In the genomic region with DNA sequence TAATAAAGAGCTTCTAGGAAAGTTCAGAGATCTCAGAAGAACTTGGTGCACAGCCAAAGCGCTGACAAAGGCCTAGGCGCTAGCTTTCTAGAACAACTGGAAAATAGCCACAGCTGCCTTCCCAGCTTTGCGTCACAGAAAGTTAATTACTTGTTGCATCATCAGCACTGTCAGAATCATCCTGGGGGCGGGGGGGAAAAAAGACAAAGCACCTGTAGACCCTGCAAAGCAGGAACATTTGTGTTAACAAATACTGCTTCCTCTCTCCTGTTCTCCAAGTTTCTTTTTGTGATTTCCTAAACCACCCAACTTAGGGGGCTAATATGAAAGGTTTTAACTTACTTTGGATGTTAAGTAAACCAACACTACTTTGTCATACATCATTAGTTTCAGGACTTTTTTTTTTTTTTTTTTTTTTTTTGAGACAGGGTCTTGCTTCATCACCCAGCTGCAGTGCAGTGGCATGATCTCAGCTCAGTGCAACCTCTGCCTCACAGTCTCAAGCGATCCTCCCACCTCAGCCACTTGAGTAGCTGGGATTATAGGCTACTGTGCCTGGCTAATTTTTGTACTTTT, we compare ENCODE assay signal across 2 cellular contexts.
TF ChIP-seq lines count a peak whose summit lies in the region.

No MANE protein-coding gene starts in this region.

TF ChIP-seq in IMR-90, 13 proteins besides CTCF, POLR2A, EP300 and RAD21:
- TF ChIP-seq, protein P1, sequence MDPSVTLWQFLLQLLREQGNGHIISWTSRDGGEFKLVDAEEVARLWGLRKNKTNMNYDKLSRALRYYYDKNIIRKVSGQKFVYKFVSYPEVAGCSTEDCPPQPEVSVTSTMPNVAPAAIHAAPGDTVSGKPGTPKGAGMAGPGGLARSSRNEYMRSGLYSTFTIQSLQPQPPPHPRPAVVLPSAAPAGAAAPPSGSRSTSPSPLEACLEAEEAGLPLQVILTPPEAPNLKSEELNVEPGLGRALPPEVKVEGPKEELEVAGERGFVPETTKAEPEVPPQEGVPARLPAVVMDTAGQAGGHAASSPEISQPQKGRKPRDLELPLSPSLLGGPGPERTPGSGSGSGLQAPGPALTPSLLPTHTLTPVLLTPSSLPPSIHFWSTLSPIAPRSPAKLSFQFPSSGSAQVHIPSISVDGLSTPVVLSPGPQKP (IDR thresholded peaks at IDR 0.05; ENCODE audit: borderline replicate concordance, low read depth, low read length) = no peak
- TF ChIP-seq FOS (IDR thresholded peaks at IDR 0.05; ENCODE audit: low read depth, low read length) (peak; percentile 28; the same call in 1 of the 2 replicates), CEBPB (IDR thresholded peaks at IDR 0.05; ENCODE audit: low read depth, low read length) (peak; percentile 83)
TF ChIP-seq in IMR-90: peak in this region for 2.

TF ChIP-seq in SK-N-SH, 30 proteins besides CTCF, POLR2A, EP300 and RAD21:
- TF ChIP-seq FOXM1 (IDR thresholded peaks at IDR 0.05; ENCODE audit: low read depth) = no peak
- no peak for TF ChIP-seq FOSL2 (IDR thresholded peaks at IDR 0.05; ENCODE audit: borderline replicate concordance, low read depth)
- TF ChIP-seq RFX5 (IDR thresholded peaks at IDR 0.05; ENCODE audit: low read length) = no peak
- no peak for TF ChIP-seq TCF12 (IDR thresholded peaks at IDR 0.05)
- no peak for TF ChIP-seq MXI1 (IDR thresholded peaks at IDR 0.05; ENCODE audit: low read depth, low read length)
- no peak for TF ChIP-seq SMC3 (IDR thresholded peaks at IDR 0.05; ENCODE audit: low read depth, low read length)
- TF ChIP-seq, protein P2, sequence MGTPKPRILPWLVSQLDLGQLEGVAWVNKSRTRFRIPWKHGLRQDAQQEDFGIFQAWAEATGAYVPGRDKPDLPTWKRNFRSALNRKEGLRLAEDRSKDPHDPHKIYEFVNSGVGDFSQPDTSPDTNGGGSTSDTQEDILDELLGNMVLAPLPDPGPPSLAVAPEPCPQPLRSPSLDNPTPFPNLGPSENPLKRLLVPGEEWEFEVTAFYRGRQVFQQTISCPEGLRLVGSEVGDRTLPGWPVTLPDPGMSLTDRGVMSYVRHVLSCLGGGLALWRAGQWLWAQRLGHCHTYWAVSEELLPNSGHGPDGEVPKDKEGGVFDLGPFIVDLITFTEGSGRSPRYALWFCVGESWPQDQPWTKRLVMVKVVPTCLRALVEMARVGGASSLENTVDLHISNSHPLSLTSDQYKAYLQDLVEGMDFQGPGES (IDR thresholded peaks at IDR 0.05; ENCODE audit: low read depth, low read length) = no peak
- no peak for TF ChIP-seq FOXJ3 (CRISPR knock-in tag; IDR thresholded peaks at IDR 0.05)
- TF ChIP-seq, protein P3, sequence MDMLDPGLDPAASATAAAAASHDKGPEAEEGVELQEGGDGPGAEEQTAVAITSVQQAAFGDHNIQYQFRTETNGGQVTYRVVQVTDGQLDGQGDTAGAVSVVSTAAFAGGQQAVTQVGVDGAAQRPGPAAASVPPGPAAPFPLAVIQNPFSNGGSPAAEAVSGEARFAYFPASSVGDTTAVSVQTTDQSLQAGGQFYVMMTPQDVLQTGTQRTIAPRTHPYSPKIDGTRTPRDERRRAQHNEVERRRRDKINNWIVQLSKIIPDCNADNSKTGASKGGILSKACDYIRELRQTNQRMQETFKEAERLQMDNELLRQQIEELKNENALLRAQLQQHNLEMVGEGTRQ (IDR thresholded peaks at IDR 0.05; ENCODE audit: borderline replicate concordance, low read depth, low read length) = no peak
- TF ChIP-seq YY1 (IDR thresholded peaks at IDR 0.05; ENCODE audit: low read depth) = no peak
- TF ChIP-seq, protein P4, sequence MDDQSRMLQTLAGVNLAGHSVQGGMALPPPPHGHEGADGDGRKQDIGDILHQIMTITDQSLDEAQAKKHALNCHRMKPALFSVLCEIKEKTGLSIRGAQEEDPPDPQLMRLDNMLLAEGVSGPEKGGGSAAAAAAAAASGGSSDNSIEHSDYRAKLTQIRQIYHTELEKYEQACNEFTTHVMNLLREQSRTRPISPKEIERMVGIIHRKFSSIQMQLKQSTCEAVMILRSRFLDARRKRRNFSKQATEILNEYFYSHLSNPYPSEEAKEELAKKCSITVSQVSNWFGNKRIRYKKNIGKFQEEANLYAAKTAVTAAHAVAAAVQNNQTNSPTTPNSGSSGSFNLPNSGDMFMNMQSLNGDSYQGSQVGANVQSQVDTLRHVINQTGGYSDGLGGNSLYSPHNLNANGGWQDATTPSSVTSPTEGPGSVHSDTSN (IDR thresholded peaks at IDR 0.05) = no peak
- no peak for TF ChIP-seq ELF1 (IDR thresholded peaks at IDR 0.05)
- TF ChIP-seq TAF1 (IDR thresholded peaks at IDR 0.05; ENCODE audit: borderline replicate concordance, low read depth, low read length) = no peak
